In the genomic region with DNA sequence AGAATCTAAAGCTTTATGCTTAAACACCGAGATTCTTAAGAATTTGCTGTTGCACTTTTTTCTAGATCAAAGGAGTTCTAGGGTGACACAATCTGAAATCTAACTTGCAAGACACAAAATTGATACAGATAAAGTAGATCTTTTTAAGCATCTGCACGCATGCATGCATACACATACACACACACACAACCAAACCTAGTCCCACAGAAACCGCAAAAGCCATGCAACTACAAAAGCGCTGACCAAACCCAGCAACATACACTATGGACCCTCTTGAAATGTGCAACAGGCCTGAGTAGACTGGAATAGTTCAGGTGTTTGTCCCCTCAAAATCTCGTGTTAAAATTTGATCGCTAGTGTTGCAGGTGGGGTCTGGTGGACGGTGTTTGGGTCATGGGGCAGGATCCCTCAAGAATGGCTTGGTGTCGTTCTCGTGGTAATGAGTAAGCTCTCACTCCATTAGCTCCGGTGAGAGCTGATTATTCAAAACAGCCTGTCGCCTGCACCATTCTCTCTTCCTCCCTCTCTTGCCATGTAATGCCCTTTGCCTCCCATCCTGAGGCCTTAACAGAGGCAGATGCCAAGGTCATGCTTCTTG, we compare ENCODE assay signal across 14 cellular contexts. TPM values are rescaled to one million over a fixed set of nuclear protein-coding genes. Genes with fewer than 3 reads are reported as not detected.
DNase-seq lines count a peak whose midpoint lies in the region; ATAC-seq and TF ChIP-seq lines count a peak whose summit lies in the region.
"Had no signal": no experiment of that assay in that cellular context is flagged by ENCODE, and none has a peak within 500 bp of the region (broad histone marks: within the 10 kb centered on the region; RNA-seq: fewer than 3 reads in every experiment).

No MANE protein-coding gene starts in this region.

- intact Hi-C loops in activated CD4-positive, alpha-beta memory T cell treated with anti-CD3 and anti-CD28 coated beads for 36 hours (cut with micrococcal nuclease) = loop anchor here (1.0 to 5.0 kb wide), 5 partner anchors 38 to 921 kb away; a partner anchor contains a TSS

- peak; percentile 61 for DNase-seq in GM12865 (ENCODE audit: low read depth)
- DNase-seq in activated CD4-positive, alpha-beta memory T cell treated with anti-CD3 and anti-CD28 coated beads for 36 hours = peak; percentile 58
- DNase-seq in naive B cell = no peak
- no peak for DNase-seq in GM20000 (ENCODE audit: low spot score)
- DNase-seq in GM23338 (ENCODE audit: low spot score) = no peak
- DNase-seq: caudate nucleus, COR-L47, HFFc6, Kasumi-1, mammary epithelial cell, T1000 had no signal

- H3K27me3 ChIP-seq in GM23338 (ENCODE audit: insufficient read depth) = no peaks in the 10 kb centered on the region

- no peaks in the 10 kb centered on the region for H3F3A ChIP-seq in GM23338 (replicated peaks; ENCODE audit: low read depth)

- no peaks in the 10 kb centered on the region for H3K27me3 Mint-ChIP-seq in activated CD4-positive, alpha-beta memory T cell treated with anti-CD3 and anti-CD28 coated beads for 36 hours
- H3K27me3 Mint-ChIP-seq in naive B cell (no peaks in the 10 kb centered on the region), GM23338 (ENCODE audit: insufficient read depth, low read depth, poor library complexity) (peaks cover 1% of the 10 kb centered on the region)

- peaks cover 3% of the 10 kb centered on the region for H3K9me3 Mint-ChIP-seq in activated CD4-positive, alpha-beta memory T cell treated with anti-CD3 and anti-CD28 coated beads for 36 hours
- peaks cover 0 to 6% (median 2%) of the 10 kb centered on the region in 7 donors for H3K9me3 Mint-ChIP-seq in naive B cell
- peaks cover 10% of the 10 kb centered on the region for H3K9me3 Mint-ChIP-seq in GM23338

- peaks cover 25% of the 10 kb centered on the region for H3K79me2 ChIP-seq in GM23338 (replicated peaks; ENCODE audit: insufficient read depth)

- H3K4me1 Mint-ChIP-seq in activated CD4-positive, alpha-beta memory T cell treated with anti-CD3 and anti-CD28 coated beads for 36 hours (ENCODE audit: low read depth) = peaks cover 69% of the 10 kb centered on the region
- H3K4me1 Mint-ChIP-seq in naive B cell = peaks cover 44 to 81% (median 68%) of the 10 kb centered on the region in 3 donors
- H3K4me1 Mint-ChIP-seq in GM23338 = peaks cover 14% of the 10 kb centered on the region

- no peak overlapping the region for H3K4me2 ChIP-seq in GM23338

- CTCF ChIA-PET in activated CD4-positive, alpha-beta memory T cell treated with anti-CD3 and anti-CD28 coated beads for 36 hours (lab: Charles Lee) = interaction anchor here (1.0 to 1.5 kb wide), 5 partner anchors 114 to 158 kb away, joined by 3 to 7 read pairs (median 5); no protein-coding TSS in a partner anchor

- H3K4me3 ChIP-seq in GM12865 (ENCODE audit: low read depth, low read length) (peak overlapping the region; percentile 42), GM23338 (no peak overlapping the region)
- H3K4me3 ChIP-seq: prostate gland had no signal

- H3K9me2 ChIP-seq in GM23338 (ENCODE audit: insufficient read depth) = no peaks in the 10 kb centered on the region

- ATAC-seq in GM21515 (IDR thresholded peaks at IDR 0.05; ENCODE audit: unreplicated experiment) (peak; percentile 34), naive B cell (ENCODE audit: low read depth in 2 of 2) (no peak), GM23338 (no peak), GM21619 (IDR thresholded peaks at IDR 0.05; ENCODE audit: unreplicated experiment) (no peak)

- H3K4me1 ChIP-seq in GM23338 (ENCODE audit: insufficient read depth) = peaks cover 3% of the 10 kb centered on the region; the same call in 1 of the 2 replicates

- POLR2A ChIA-PET in activated CD4-positive, alpha-beta memory T cell treated with anti-CD3 and anti-CD28 coated beads for 36 hours (lab: Charles Lee) = interaction anchor here (1.5 to 3.5 kb wide), 7 partner anchors 13 to 227 kb away, joined by 7 to 15 read pairs (median 10); a partner anchor contains a TSS

- H3K4me3 Mint-ChIP-seq in activated CD4-positive, alpha-beta memory T cell treated with anti-CD3 and anti-CD28 coated beads for 36 hours = peak overlapping the region; percentile 64
- H3K4me3 Mint-ChIP-seq in naive B cell (peak overlapping the region in 7 of 8 donors; percentile 37 to 87 (median 68)), GM23338 (no peak overlapping the region)
- H3K4me3 Mint-ChIP-seq: HFFc6 had no signal

- TF ChIP-seq CTCF in GM12865 (IDR thresholded peaks at IDR 0.05; ENCODE audit: insufficient read depth, low read depth, low read length, missing control alignments) (no peak), GM20000 (IDR thresholded peaks at IDR 0.05; ENCODE audit: extremely low read depth, missing control alignments) (no peak), GM23338 (conservative IDR thresholded peaks at IDR 0.05; ENCODE audit: low read depth in 2 of 2) (no peak)

- peaks cover 45% of the 10 kb centered on the region for H3K36me3 ChIP-seq in GM23338 (ENCODE audit: insufficient read depth)
- H3K36me3 ChIP-seq: prostate gland had no signal

- no peak overlapping the region for H2AFZ ChIP-seq in GM23338

- H3K27ac Mint-ChIP-seq in activated CD4-positive, alpha-beta memory T cell treated with anti-CD3 and anti-CD28 coated beads for 36 hours = peak overlapping the region; percentile 87
- peak overlapping the region; percentile 60 to 96 (median 87) for H3K27ac Mint-ChIP-seq in naive B cell
- no peak overlapping the region for H3K27ac Mint-ChIP-seq in GM23338
- H3K27ac Mint-ChIP-seq: HFFc6 had no signal

- peaks cover 6% of the 10 kb centered on the region; the same call in 1 of the 2 replicates for H4K20me1 ChIP-seq in GM23338 (replicated peaks; ENCODE audit: insufficient read depth)

- H3K36me3 Mint-ChIP-seq in activated CD4-positive, alpha-beta memory T cell treated with anti-CD3 and anti-CD28 coated beads for 36 hours = peaks cover 58% of the 10 kb centered on the region
- peaks cover 33% of the 10 kb centered on the region in 2 donors for H3K36me3 Mint-ChIP-seq in naive B cell
- peaks cover 59% of the 10 kb centered on the region for H3K36me3 Mint-ChIP-seq in GM23338 (ENCODE audit: low read depth)

- H3K27ac ChIP-seq in GM23338 (ENCODE audit: low read depth) = no peak overlapping the region
- H3K27ac ChIP-seq: prostate gland had no signal

TF ChIP-seq in GM23338, 12 proteins besides CTCF, POLR2A, EP300 and RAD21 (continues in another document):
- TF ChIP-seq, protein P1, sequence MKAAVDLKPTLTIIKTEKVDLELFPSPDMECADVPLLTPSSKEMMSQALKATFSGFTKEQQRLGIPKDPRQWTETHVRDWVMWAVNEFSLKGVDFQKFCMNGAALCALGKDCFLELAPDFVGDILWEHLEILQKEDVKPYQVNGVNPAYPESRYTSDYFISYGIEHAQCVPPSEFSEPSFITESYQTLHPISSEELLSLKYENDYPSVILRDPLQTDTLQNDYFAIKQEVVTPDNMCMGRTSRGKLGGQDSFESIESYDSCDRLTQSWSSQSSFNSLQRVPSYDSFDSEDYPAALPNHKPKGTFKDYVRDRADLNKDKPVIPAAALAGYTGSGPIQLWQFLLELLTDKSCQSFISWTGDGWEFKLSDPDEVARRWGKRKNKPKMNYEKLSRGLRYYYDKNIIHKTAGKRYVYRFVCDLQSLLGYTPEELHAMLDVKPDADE (IDR thresholded peaks at IDR 0.05) = no peak
- TF ChIP-seq ZNF331 (CRISPR knock-in tag; IDR thresholded peaks at IDR 0.05; ENCODE audit: low read depth) = no peak

RNA-seq across cellular contexts. Expression of a gene that starts 52.7 kb away (rescaled TPM):
- total RNA-seq in activated CD4-positive, alpha-beta memory T cell treated with anti-CD3 and anti-CD28 coated beads for 36 hours = 10 to 100 TPM; 48.1 to 50.9 TPM
- polyA plus RNA-seq in naive B cell (ENCODE audit: low read depth in 6 of 6) (100 to 1,000 TPM; 119 to 174 (median 151) TPM), GM23338 (2016; fragmentation: Nextera tagmentation; extraction: Ambion mirVana) (13.6 and 15.0 TPM in 2 replicates)
- total RNA-seq in GM23338 (2014; rRNA removed; shearing (Covaris generic)) = 14.1 and 14.7 TPM in 2 replicates

Comparison
In these comparisons a context has a peak if more than half of its experiments do, and no peak if none do; other contexts are left out.
1. DNase-seq: peak in GM12865 (single experiment) and activated CD4-positive, alpha-beta memory T cell treated with anti-CD3 and anti-CD28 coated beads for 36 hours (single experiment); none in naive B cell (single experiment), GM20000 (single experiment) and GM23338 (single experiment).